1 cellular context compared by ENCODE assay signal in the genomic region with DNA sequence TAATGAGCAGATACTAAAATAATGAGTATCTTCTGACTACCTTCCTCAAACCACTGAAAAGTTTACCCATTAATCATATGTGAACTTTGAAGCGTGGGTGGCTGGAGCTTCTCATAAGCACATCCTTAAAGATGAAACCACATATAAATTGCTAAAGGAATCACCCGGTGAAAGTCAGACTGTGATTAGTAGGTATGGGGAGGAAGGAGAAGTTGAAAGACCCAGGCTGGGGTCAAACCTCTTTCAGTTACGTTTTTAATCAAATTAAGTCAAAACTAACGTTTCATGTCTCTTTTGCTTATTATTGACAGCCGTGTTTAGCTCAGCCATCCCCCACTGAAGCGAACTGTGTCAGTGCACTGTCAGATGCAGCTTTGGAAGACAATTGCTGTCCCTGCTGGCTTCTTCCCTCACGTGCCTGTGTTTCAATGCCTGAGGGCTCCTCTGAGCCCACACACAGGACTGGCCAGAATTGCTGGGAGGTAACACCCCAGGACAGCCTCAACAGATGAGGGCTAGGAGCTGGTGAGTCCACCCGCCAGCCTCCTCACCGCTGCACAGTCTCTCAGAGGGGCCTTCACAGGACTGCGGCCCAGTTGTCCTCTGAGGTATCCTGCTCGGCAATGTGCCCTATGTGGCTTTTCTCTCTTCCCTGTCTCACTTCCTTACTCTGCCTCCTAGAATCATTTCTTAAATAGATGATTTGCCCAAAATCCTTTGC.
TF ChIP-seq lines count a peak whose summit lies in the region.

No MANE protein-coding gene starts in this region.

TF ChIP-seq in GM12878, 131 proteins besides CTCF, POLR2A, EP300 and RAD21 (continued from another document and continues in another):
- 0 out of 2 replicates have a peak, but pooled peaks have one; percentile 7 for TF ChIP-seq TAF1 (IDR thresholded peaks at IDR 0.05; ENCODE audit: borderline replicate concordance, low read depth, low read length)
- TF ChIP-seq, protein P1, sequence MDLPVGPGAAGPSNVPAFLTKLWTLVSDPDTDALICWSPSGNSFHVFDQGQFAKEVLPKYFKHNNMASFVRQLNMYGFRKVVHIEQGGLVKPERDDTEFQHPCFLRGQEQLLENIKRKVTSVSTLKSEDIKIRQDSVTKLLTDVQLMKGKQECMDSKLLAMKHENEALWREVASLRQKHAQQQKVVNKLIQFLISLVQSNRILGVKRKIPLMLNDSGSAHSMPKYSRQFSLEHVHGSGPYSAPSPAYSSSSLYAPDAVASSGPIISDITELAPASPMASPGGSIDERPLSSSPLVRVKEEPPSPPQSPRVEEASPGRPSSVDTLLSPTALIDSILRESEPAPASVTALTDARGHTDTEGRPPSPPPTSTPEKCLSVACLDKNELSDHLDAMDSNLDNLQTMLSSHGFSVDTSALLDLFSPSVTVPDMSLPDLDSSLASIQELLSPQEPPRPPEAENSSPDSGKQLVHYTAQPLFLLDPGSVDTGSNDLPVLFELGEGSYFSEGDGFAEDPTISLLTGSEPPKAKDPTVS (IDR thresholded peaks at IDR 0.05; ENCODE audit: low read depth, low read length) = no peak
- TF ChIP-seq IKZF1 (conservative IDR thresholded peaks at IDR 0.05) = peak; percentile 99
- peak; percentile 66 for TF ChIP-seq RELA (IDR thresholded peaks at IDR 0.05; ENCODE audit: borderline replicate concordance, partially characterized antibody)
- peak; percentile 69 for TF ChIP-seq NR2C1 (IDR thresholded peaks at IDR 0.05)
- peak in 1 of 2 experiments; percentile 90; a peak in 2 of 4 replicates for TF ChIP-seq CEBPB (IDR thresholded peaks at IDR 0.05; ENCODE audit: borderline replicate concordance in 1 of 2, low read depth in 2 of 2, low read length in 2 of 2)
- TF ChIP-seq, protein P2, sequence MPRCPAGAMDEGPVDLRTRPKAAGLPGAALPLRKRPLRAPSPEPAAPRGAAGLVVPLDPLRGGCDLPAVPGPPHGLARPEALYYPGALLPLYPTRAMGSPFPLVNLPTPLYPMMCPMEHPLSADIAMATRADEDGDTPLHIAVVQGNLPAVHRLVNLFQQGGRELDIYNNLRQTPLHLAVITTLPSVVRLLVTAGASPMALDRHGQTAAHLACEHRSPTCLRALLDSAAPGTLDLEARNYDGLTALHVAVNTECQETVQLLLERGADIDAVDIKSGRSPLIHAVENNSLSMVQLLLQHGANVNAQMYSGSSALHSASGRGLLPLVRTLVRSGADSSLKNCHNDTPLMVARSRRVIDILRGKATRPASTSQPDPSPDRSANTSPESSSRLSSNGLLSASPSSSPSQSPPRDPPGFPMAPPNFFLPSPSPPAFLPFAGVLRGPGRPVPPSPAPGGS (IDR thresholded peaks at IDR 0.05; ENCODE audit: borderline replicate concordance, insufficient read depth, low read depth, low read length, poor library complexity, severe bottlenecking) = peak; percentile 86
- peak; percentile 68; the same call in 1 of the 2 replicates for TF ChIP-seq ZSCAN29 (IDR thresholded peaks at IDR 0.05)
- no peak for TF ChIP-seq MYC (IDR thresholded peaks at IDR 0.05; ENCODE audit: insufficient read depth, insufficient read length, insufficient replicate concordance, low read length, severe bottlenecking)
- peak; percentile 98 to 99 for TF ChIP-seq BHLHE40 (IDR thresholded peaks at IDR 0.05; ENCODE audit: borderline replicate concordance in 1 of 2, low read depth in 2 of 2, low read length in 1 of 2)
- no peak for TF ChIP-seq NRF1 (conservative IDR thresholded peaks at IDR 0.05; ENCODE audit: low read depth, low read length)
- TF ChIP-seq BACH1 (IDR thresholded peaks at IDR 0.05; ENCODE audit: borderline replicate concordance) = peak; percentile 93
- TF ChIP-seq, protein P3, sequence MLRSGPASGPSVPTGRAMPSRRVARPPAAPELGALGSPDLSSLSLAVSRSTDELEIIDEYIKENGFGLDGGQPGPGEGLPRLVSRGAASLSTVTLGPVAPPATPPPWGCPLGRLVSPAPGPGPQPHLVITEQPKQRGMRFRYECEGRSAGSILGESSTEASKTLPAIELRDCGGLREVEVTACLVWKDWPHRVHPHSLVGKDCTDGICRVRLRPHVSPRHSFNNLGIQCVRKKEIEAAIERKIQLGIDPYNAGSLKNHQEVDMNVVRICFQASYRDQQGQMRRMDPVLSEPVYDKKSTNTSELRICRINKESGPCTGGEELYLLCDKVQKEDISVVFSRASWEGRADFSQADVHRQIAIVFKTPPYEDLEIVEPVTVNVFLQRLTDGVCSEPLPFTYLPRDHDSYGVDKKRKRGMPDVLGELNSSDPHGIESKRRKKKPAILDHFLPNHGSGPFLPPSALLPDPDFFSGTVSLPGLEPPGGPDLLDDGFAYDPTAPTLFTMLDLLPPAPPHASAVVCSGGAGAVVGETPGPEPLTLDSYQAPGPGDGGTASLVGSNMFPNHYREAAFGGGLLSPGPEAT (IDR thresholded peaks at IDR 0.05; ENCODE audit: low read depth) = peak; percentile 98
- no peak for TF ChIP-seq CHD1 (IDR thresholded peaks at IDR 0.05; ENCODE audit: low read depth, low read length)
- TF ChIP-seq WRNIP1 (IDR thresholded peaks at IDR 0.05; ENCODE audit: borderline replicate concordance, low read depth, low read length) = no peak
- TF ChIP-seq, protein P4, sequence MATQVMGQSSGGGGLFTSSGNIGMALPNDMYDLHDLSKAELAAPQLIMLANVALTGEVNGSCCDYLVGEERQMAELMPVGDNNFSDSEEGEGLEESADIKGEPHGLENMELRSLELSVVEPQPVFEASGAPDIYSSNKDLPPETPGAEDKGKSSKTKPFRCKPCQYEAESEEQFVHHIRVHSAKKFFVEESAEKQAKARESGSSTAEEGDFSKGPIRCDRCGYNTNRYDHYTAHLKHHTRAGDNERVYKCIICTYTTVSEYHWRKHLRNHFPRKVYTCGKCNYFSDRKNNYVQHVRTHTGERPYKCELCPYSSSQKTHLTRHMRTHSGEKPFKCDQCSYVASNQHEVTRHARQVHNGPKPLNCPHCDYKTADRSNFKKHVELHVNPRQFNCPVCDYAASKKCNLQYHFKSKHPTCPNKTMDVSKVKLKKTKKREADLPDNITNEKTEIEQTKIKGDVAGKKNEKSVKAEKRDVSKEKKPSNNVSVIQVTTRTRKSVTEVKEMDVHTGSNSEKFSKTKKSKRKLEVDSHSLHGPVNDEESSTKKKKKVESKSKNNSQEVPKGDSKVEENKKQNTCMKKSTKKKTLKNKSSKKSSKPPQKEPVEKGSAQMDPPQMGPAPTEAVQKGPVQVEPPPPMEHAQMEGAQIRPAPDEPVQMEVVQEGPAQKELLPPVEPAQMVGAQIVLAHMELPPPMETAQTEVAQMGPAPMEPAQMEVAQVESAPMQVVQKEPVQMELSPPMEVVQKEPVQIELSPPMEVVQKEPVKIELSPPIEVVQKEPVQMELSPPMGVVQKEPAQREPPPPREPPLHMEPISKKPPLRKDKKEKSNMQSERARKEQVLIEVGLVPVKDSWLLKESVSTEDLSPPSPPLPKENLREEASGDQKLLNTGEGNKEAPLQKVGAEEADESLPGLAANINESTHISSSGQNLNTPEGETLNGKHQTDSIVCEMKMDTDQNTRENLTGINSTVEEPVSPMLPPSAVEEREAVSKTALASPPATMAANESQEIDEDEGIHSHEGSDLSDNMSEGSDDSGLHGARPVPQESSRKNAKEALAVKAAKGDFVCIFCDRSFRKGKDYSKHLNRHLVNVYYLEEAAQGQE (IDR thresholded peaks at IDR 0.05; ENCODE audit: low read depth, low read length) = peak; percentile 39; the same call in 1 of the 2 replicates
- peak; percentile 66; the same call in 1 of the 2 replicates for TF ChIP-seq SMARCA5 (IDR thresholded peaks at IDR 0.05)
- TF ChIP-seq ZNF622 (IDR thresholded peaks at IDR 0.05) = no peak
- TF ChIP-seq BMI1 (IDR thresholded peaks at IDR 0.05; ENCODE audit: borderline replicate concordance) = peak; percentile 92
- peak; percentile 80 for TF ChIP-seq TCF12 (IDR thresholded peaks at IDR 0.05; ENCODE audit: low read depth, low read length)
- TF ChIP-seq, protein P5, sequence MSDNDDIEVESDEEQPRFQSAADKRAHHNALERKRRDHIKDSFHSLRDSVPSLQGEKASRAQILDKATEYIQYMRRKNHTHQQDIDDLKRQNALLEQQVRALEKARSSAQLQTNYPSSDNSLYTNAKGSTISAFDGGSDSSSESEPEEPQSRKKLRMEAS (IDR thresholded peaks at IDR 0.05; ENCODE audit: low read depth, low read length) = no peak; the same call in 1 of the 2 replicates
- peak; percentile 73 for TF ChIP-seq KLF5 (IDR thresholded peaks at IDR 0.05; ENCODE audit: partially characterized antibody)
- no peak for TF ChIP-seq ZNF384 (IDR thresholded peaks at IDR 0.05; ENCODE audit: borderline replicate concordance, low read depth, low read length)
- no peak for TF ChIP-seq SIN3A (IDR thresholded peaks at IDR 0.05; ENCODE audit: low read depth, low read length)
- no peak; the same call in 1 of the 2 replicates for TF ChIP-seq RB1 (IDR thresholded peaks at IDR 0.05; ENCODE audit: borderline replicate concordance)
- peak; percentile 81; the same call in 1 of the 2 replicates for TF ChIP-seq MYB (IDR thresholded peaks at IDR 0.05; ENCODE audit: borderline replicate concordance, low read depth, low read length)
- TF ChIP-seq, protein P6, sequence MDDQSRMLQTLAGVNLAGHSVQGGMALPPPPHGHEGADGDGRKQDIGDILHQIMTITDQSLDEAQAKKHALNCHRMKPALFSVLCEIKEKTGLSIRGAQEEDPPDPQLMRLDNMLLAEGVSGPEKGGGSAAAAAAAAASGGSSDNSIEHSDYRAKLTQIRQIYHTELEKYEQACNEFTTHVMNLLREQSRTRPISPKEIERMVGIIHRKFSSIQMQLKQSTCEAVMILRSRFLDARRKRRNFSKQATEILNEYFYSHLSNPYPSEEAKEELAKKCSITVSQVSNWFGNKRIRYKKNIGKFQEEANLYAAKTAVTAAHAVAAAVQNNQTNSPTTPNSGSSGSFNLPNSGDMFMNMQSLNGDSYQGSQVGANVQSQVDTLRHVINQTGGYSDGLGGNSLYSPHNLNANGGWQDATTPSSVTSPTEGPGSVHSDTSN (IDR thresholded peaks at IDR 0.05; ENCODE audit: insufficient replicate concordance, low read depth, low read length) = peak; percentile 79
- TF ChIP-seq, protein P7, sequence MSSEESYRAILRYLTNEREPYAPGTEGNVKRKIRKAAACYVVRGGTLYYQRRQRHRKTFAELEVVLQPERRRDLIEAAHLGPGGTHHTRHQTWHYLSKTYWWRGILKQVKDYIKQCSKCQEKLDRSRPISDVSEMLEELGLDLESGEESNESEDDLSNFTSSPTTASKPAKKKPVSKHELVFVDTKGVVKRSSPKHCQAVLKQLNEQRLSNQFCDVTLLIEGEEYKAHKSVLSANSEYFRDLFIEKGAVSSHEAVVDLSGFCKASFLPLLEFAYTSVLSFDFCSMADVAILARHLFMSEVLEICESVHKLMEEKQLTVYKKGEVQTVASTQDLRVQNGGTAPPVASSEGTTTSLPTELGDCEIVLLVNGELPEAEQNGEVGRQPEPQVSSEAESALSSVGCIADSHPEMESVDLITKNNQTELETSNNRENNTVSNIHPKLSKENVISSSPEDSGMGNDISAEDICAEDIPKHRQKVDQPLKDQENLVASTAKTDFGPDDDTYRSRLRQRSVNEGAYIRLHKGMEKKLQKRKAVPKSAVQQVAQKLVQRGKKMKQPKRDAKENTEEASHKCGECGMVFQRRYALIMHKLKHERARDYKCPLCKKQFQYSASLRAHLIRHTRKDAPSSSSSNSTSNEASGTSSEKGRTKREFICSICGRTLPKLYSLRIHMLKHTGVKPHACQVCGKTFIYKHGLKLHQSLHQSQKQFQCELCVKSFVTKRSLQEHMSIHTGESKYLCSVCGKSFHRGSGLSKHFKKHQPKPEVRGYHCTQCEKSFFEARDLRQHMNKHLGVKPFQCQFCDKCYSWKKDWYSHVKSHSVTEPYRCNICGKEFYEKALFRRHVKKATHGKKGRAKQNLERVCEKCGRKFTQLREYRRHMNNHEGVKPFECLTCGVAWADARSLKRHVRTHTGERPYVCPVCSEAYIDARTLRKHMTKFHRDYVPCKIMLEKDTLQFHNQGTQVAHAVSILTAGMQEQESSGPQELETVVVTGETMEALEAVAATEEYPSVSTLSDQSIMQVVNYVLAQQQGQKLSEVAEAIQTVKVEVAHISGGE (CRISPR knock-in tag; IDR thresholded peaks at IDR 0.05) = no peak
- TF ChIP-seq, protein P8, sequence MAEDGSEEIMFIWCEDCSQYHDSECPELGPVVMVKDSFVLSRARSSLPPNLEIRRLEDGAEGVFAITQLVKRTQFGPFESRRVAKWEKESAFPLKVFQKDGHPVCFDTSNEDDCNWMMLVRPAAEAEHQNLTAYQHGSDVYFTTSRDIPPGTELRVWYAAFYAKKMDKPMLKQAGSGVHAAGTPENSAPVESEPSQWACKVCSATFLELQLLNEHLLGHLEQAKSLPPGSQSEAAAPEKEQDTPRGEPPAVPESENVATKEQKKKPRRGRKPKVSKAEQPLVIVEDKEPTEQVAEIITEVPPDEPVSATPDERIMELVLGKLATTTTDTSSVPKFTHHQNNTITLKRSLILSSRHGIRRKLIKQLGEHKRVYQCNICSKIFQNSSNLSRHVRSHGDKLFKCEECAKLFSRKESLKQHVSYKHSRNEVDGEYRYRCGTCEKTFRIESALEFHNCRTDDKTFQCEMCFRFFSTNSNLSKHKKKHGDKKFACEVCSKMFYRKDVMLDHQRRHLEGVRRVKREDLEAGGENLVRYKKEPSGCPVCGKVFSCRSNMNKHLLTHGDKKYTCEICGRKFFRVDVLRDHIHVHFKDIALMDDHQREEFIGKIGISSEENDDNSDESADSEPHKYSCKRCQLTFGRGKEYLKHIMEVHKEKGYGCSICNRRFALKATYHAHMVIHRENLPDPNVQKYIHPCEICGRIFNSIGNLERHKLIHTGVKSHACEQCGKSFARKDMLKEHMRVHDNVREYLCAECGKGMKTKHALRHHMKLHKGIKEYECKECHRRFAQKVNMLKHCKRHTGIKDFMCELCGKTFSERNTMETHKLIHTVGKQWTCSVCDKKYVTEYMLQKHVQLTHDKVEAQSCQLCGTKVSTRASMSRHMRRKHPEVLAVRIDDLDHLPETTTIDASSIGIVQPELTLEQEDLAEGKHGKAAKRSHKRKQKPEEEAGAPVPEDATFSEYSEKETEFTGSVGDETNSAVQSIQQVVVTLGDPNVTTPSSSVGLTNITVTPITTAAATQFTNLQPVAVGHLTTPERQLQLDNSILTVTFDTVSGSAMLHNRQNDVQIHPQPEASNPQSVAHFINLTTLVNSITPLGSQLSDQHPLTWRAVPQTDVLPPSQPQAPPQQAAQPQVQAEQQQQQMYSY (CRISPR knock-in tag; IDR thresholded peaks at IDR 0.05) = no peak
- peak; percentile 99 for TF ChIP-seq ZBED1 (IDR thresholded peaks at IDR 0.05; ENCODE audit: borderline replicate concordance)
